Comparison of ENCODE assay signal across 8 cellular contexts in the genomic region with DNA sequence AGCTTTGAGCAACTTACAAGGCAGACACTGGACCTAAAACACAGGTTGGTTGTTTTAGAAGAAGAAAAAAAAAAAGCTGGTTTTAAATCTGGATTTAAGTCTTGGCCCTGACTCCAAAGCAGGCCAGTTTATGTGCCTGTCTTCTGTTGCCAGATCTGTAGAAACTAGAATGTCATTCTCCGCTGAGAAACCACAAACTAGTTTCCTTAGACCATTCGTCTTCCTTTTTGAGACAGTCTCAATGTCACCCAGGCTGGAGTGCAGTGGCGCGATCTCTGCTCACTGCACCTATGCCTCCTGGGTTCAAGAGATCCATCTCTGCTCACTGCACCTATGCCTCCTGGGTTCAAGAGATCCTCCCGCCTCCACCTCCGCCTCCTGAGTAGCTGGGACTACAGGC. TPM values are rescaled to one million over a fixed set of nuclear protein-coding genes. Genes with fewer than 3 reads are reported as not detected.
DNase-seq lines count a peak whose midpoint lies in the region; ATAC-seq and TF ChIP-seq lines count a peak whose summit lies in the region.

No MANE protein-coding gene starts in this region.

- WGBS in tibial nerve, 2 donors, result 74% methylated on average over 6 of the region's 6 CpGs

- no peak overlapping the region for H3K4me2 ChIP-seq in PC-9

- H3K27ac ChIP-seq in tibial nerve, result no peak overlapping the region
- H3K27ac ChIP-seq in PC-9, result no peak overlapping the region

- no peaks in the 10 kb centered on the region for H3K27me3 ChIP-seq in tibial nerve
- no peaks in the 10 kb centered on the region for H3K27me3 ChIP-seq in PC-9 (ENCODE audit: insufficient read depth, low read depth)

- H4K20me1 ChIP-seq in PC-9 (ENCODE audit: insufficient read depth), result no peaks in the 10 kb centered on the region

- peak; percentile 37 for DNase-seq in amniotic epithelial cell (ENCODE audit: low read depth)
- no peak for DNase-seq in tibial nerve (ENCODE audit: low spot score in 2 of 2)
- DNase-seq in nucleus accumbens (lab: John Stamatoyannopoulos, UW), result no peak
- DNase-seq in NK-92 treated with Interleukin-12 subunit alpha and Interleukin-12 subunit beta, amount 100 ng/mL, for 24 hours (lab: John Stamatoyannopoulos, UW), result no peak
- no peak for DNase-seq in PC-9

- H3K79me2 ChIP-seq in PC-9 (ENCODE audit: low read depth), result peaks cover 81% of the 10 kb centered on the region

- H3K4me3 ChIP-seq in tibial nerve, result no peak overlapping the region
- no peak overlapping the region for H3K4me3 ChIP-seq in PC-9

- H3F3A ChIP-seq in PC-9 (ENCODE audit: insufficient read depth, low read depth), result peaks cover 22% of the 10 kb centered on the region

- TF ChIP-seq EP300 in tibial nerve (IDR thresholded peaks at IDR 0.05), result no peak

- no peak for TF ChIP-seq POLR2A in tibial nerve (IDR thresholded peaks at IDR 0.05)

- peaks cover 0 to 27% (median 3%) of the 10 kb centered on the region in 4 donors for H3K4me1 ChIP-seq in tibial nerve
- peaks cover 39% of the 10 kb centered on the region for H3K4me1 ChIP-seq in PC-9 (replicated peaks; ENCODE audit: insufficient read depth)

- BruUV-seq in PC-9 (replicated peaks; lab: Mats Ljungman, UMichigan), result no TSS peak

- H3K36me3 ChIP-seq in tibial nerve (no peaks in the 10 kb centered on the region), PC-9 (ENCODE audit: low read depth) (no peaks in the 10 kb centered on the region)

- TF ChIP-seq CTCF in tibial nerve (IDR thresholded peaks at IDR 0.05), result no peak
- no peak for TF ChIP-seq CTCF in PC-9 (conservative IDR thresholded peaks at IDR 0.05)

- intact Hi-C loops in PC-9 (cut with micrococcal nuclease; ENCODE audit: unreplicated experiment), result no loop called here

- no peak overlapping the region for H2AFZ ChIP-seq in PC-9

- CTCF ChIA-PET in PC-9 (lab: Charles Lee), result interaction anchor here (0.6 kb wide), 1 partner anchor 20 kb away, joined by 3 read pairs; no protein-coding TSS in a partner anchor

- H3K9me3 ChIP-seq in tibial nerve, result no peaks in the 10 kb centered on the region
- no peaks in the 10 kb centered on the region for H3K9me3 ChIP-seq in PC-9 (ENCODE audit: insufficient read depth, low read depth)

- POLR2A ChIA-PET in PC-9 (lab: Charles Lee; ENCODE audit: unreplicated experiment), result no interaction called here

- ATAC-seq in GM18508 (IDR thresholded peaks at IDR 0.05; ENCODE audit: insufficient read depth, unreplicated experiment) (peak; percentile 90), GM21390 (IDR thresholded peaks at IDR 0.05; ENCODE audit: unreplicated experiment) (peak; percentile 98), HG03159 (IDR thresholded peaks at IDR 0.05; ENCODE audit: unreplicated experiment) (peak; percentile 98)

- H3K9me2 ChIP-seq in PC-9 (ENCODE audit: insufficient read depth), result no peaks in the 10 kb centered on the region

RNA-seq across cellular contexts. Expression of a gene that starts 33.9 kb away (rescaled TPM):
- total RNA-seq in tibial nerve, result 100 to 1,000 TPM; 271 to 327 (median 293) TPM
- total RNA-seq in PC-9 (2021), result 224 and 269 TPM in 2 replicates
